Comparison of ENCODE assay signal across 18 cellular contexts in the genomic region with DNA sequence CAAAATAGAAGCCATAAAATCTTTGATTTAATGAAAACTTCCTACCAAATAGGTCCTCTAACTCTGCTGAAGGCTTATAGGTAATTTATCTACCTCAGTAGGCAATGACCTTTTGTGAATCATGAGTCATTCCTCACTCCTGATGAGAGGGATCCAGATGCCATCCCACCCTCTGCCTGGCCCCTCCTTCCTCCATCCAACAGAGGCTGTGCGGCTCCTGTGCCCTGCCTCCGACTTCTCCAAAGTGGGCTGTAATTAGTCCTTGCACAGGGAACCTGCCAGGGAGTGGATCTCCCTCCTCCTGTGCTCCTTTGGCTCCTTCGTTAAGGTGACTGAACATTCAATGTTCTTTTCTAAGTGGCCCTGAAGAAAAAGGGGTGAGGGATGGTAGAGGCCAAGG.
A peak's percentile ranks its signal among the peaks of the same experiment; 100 is the strongest.
DNase-seq lines count a peak whose midpoint lies in the region; ATAC-seq and TF ChIP-seq lines count a peak whose summit lies in the region.
"Had no signal": no experiment of that assay in that cellular context is flagged by ENCODE, and none has a peak within 500 bp of the region (broad histone marks: within the 10 kb centered on the region; RNA-seq: fewer than 3 reads in every experiment).

No MANE protein-coding gene starts in this region.

- H3K27ac ChIP-seq in WERI-Rb-1 (no peak overlapping the region), OCI-LY7 (ENCODE audit: low read depth, low read length, poor library complexity, severe bottlenecking) (no peak overlapping the region), esophagus squamous epithelium (no peak overlapping the region)
- H3K27ac ChIP-seq: psoas muscle, SJSA1, testis had no signal

- no peaks in the 10 kb centered on the region for H3K9me3 Mint-ChIP-seq in memory B cell
- H3K9me3 Mint-ChIP-seq: natural killer cell treated with Interleukin-12 subunit alpha and Interleukin-12 subunit beta and Interleukin-15 and Interleukin-18, amount 100 ng/mL, for 72 hours had no signal

- no peak for ATAC-seq in memory B cell (ENCODE audit: low read depth)
- ATAC-seq in GM18870 (IDR thresholded peaks at IDR 0.05; ENCODE audit: unreplicated experiment) = no peak
- ATAC-seq: natural killer cell treated with Interleukin-12 subunit alpha and Interleukin-12 subunit beta and Interleukin-15 and Interleukin-18, amount 100 ng/mL, for 72 hours; psoas muscle had no signal

- no peak for TF ChIP-seq POLR2A in esophagus squamous epithelium (IDR thresholded peaks at IDR 0.05)

- H3K79me2 ChIP-seq in OCI-LY7 (ENCODE audit: insufficient read depth, low read depth, low read length) = no peaks in the 10 kb centered on the region

- WGBS in esophagus squamous epithelium, 2 donors = 93 to 100% methylated on average over 3 of the region's 3 CpGs

- H3K27me3 ChIP-seq in WERI-Rb-1 (ENCODE audit: insufficient read depth, low read depth, severe bottlenecking) (no peaks in the 10 kb centered on the region), esophagus squamous epithelium (no peaks in the 10 kb centered on the region)
- H3K27me3 ChIP-seq: SJSA1, testis had no signal

- no peaks in the 10 kb centered on the region for H4K20me1 ChIP-seq in OCI-LY7 (ENCODE audit: insufficient read depth, low read length)

- BruUV-seq in OCI-LY7 (replicated peaks; lab: Mats Ljungman, UMichigan) = no TSS peak

- DNase-seq in ELR (ENCODE audit: low read depth) (peak; percentile 16), HT1080 (ENCODE audit: low read depth) (peak; percentile 8), WERI-Rb-1 (peak; percentile 43), memory B cell (ENCODE audit: low spot score in 2 of 2) (no peak), OCI-LY7 (ENCODE audit: low spot score) (no peak), esophagus squamous epithelium (lab: John Stamatoyannopoulos, UW) (no peak)
- DNase-seq: activated CD4-positive, alpha-beta T cell treated with anti-CD3 and anti-CD28 coated beads for 48 hours; activated naive CD4-positive, alpha-beta T cell treated with Interleukin-2 at 50 U/mL for 16 hours; dermis blood vessel endothelial cell; NCI-H2081 treated with DMSO at 0.1 percent for 48 hours; psoas muscle; small intestine; stimulated activated CD4-positive, alpha-beta T cell treated with anti-CD3 and anti-CD28 coated beads, Interleukin-4, amount 100 ng/mL, for 24 hours; testis had no signal

- POLR2A ChIA-PET in OCI-LY7 (lab: Charles Lee) = no interaction called here

- no peak for TF ChIP-seq CTCF in WERI-Rb-1 (IDR thresholded peaks at IDR 0.05; ENCODE audit: low read depth, low read length)
- TF ChIP-seq CTCF in OCI-LY7 (conservative IDR thresholded peaks at IDR 0.05; ENCODE audit: low read length) = no peak
- TF ChIP-seq CTCF in esophagus squamous epithelium (IDR thresholded peaks at IDR 0.05) = no peak

- H3K4me3 ChIP-seq in WERI-Rb-1 (ENCODE audit: low read depth, low read length) (no peak overlapping the region), OCI-LY7 (ENCODE audit: low read depth, low read length, poor library complexity, severe bottlenecking) (no peak overlapping the region), esophagus squamous epithelium (no peak overlapping the region)
- H3K4me3 ChIP-seq: psoas muscle, SJSA1, testis had no signal

- H2AFZ ChIP-seq in OCI-LY7 (ENCODE audit: low read length) = no peak overlapping the region

- peak overlapping the region; percentile 21 for H3K27ac Mint-ChIP-seq in memory B cell
- H3K27ac Mint-ChIP-seq: B cell; natural killer cell treated with Interleukin-12 subunit alpha and Interleukin-12 subunit beta and Interleukin-15 and Interleukin-18, amount 100 ng/mL, for 72 hours had no signal

- H3K36me3 ChIP-seq in WERI-Rb-1 (no peaks in the 10 kb centered on the region), OCI-LY7 (ENCODE audit: insufficient read depth, low read length) (no peaks in the 10 kb centered on the region), esophagus squamous epithelium (peaks cover 0 to 7% (median 0%) of the 10 kb centered on the region in 3 donors)
- H3K36me3 ChIP-seq: SJSA1 had no signal

- H3K9me3 ChIP-seq in WERI-Rb-1 (ENCODE audit: severe bottlenecking) (no peaks in the 10 kb centered on the region), OCI-LY7 (ENCODE audit: low read length) (no peaks in the 10 kb centered on the region), esophagus squamous epithelium (no peaks in the 10 kb centered on the region)
- H3K9me3 ChIP-seq: psoas muscle, SJSA1, testis had no signal

- intact Hi-C loops in OCI-LY7 (cut with micrococcal nuclease; ENCODE audit: unreplicated experiment) (no loop called here), esophagus squamous epithelium (cut with DNase I) (no loop called here)

- no peaks in the 10 kb centered on the region for H3K4me1 ChIP-seq in OCI-LY7 (ENCODE audit: insufficient read depth, low read length, poor library complexity, severe bottlenecking)
- no peaks in the 10 kb centered on the region for H3K4me1 ChIP-seq in esophagus squamous epithelium
- H3K4me1 ChIP-seq: SJSA1, testis had no signal

- H3K36me3 Mint-ChIP-seq in memory B cell = peaks cover 7% of the 10 kb centered on the region

- no peak overlapping the region for H3K4me2 ChIP-seq in OCI-LY7 (ENCODE audit: low read length)

- H3K4me1 Mint-ChIP-seq in memory B cell = no peaks in the 10 kb centered on the region
- H3K4me1 Mint-ChIP-seq: B cell had no signal

- no peak overlapping the region for H3K4me3 Mint-ChIP-seq in memory B cell
- H3K4me3 Mint-ChIP-seq: B cell; natural killer cell treated with Interleukin-12 subunit alpha and Interleukin-12 subunit beta and Interleukin-15 and Interleukin-18, amount 100 ng/mL, for 72 hours had no signal

- CTCF ChIA-PET in OCI-LY7 (lab: Charles Lee; ENCODE audit: unreplicated experiment) = no interaction called here

- H3K27me3 Mint-ChIP-seq in memory B cell = no peaks in the 10 kb centered on the region
- H3K27me3 Mint-ChIP-seq: B cell; natural killer cell treated with Interleukin-12 subunit alpha and Interleukin-12 subunit beta and Interleukin-15 and Interleukin-18, amount 100 ng/mL, for 72 hours had no signal

- no peaks in the 10 kb centered on the region for H3K9me2 ChIP-seq in OCI-LY7 (ENCODE audit: insufficient read depth, low read length)

Comparison
In these comparisons a context has a peak if more than half of its experiments do, and no peak if none do; other contexts are left out.
1. DNase-seq: peak in ELR (single experiment), HT1080 (single experiment) and WERI-Rb-1 (single experiment); none in memory B cell (0 of 2), OCI-LY7 (single experiment) and esophagus squamous epithelium (single experiment).